16 cellular contexts compared by ENCODE assay signal in genomic region chr3:65493371-65493882, GRCh38.
"Had no signal": no experiment of that assay in that cellular context is flagged by ENCODE, and none has a peak within 500 bp of the region (broad histone marks: within the 10 kb centered on the region; RNA-seq: fewer than 3 reads in every experiment).

No MANE protein-coding gene starts in this region.

- H3K27ac ChIP-seq: esophagus squamous epithelium, thoracic aorta had no signal

- H3K27me3 ChIP-seq: esophagus squamous epithelium had no signal

- FAIRE-seq: endothelial cell of umbilical vein had no signal

- H3K4me3 ChIP-seq: esophagus squamous epithelium, lung, thoracic aorta had no signal

- H3K9me3 ChIP-seq: esophagus squamous epithelium, thoracic aorta had no signal

- H3K27me3 Mint-ChIP-seq: activated CD4-positive, alpha-beta T cell treated with anti-CD3 and anti-CD28 coated beads, Interleukin-2, amount 10 ng/mL, durations not matched to agents 24 days and 14 days; activated CD8-positive, alpha-beta T cell treated with anti-CD3 and anti-CD28 coated beads for 36 hours; activated naive CD8-positive, alpha-beta T cell treated with anti-CD3 and anti-CD28 coated beads for 36 hours; activated T-helper 17 cell treated with anti-CD3 and anti-CD28 coated beads, Interleukin-2, amount 50 U/mL, for 72 hours; natural killer cell treated with Interleukin-12 subunit alpha and Interleukin-12 subunit beta and Interleukin-15 and Interleukin-18, amount 100 ng/mL, for 72 hours; stimulated activated naive B cell treated with anti-CD40 and anti-IgM and Interleukin-4, amounts not matched to agents 10 μg/mL and 1 μg/mL and 100 μg/mL, for 72 hours had no signal

- H3K4me3 Mint-ChIP-seq: activated CD4-positive, alpha-beta T cell treated with anti-CD3 and anti-CD28 coated beads, Interleukin-2, amount 10 ng/mL, durations not matched to agents 24 days and 14 days; activated CD8-positive, alpha-beta T cell treated with anti-CD3 and anti-CD28 coated beads for 36 hours; activated naive CD8-positive, alpha-beta T cell treated with anti-CD3 and anti-CD28 coated beads for 36 hours; activated T-helper 17 cell treated with anti-CD3 and anti-CD28 coated beads, Interleukin-2, amount 50 U/mL, for 72 hours; natural killer cell treated with Interleukin-12 subunit alpha and Interleukin-12 subunit beta and Interleukin-15 and Interleukin-18, amount 100 ng/mL, for 72 hours; stimulated activated naive B cell treated with anti-CD40 and anti-IgM and Interleukin-4, amounts not matched to agents 10 μg/mL and 1 μg/mL and 100 μg/mL, for 72 hours had no signal

- H3K4me1 Mint-ChIP-seq: activated CD4-positive, alpha-beta T cell treated with anti-CD3 and anti-CD28 coated beads, Interleukin-2, amount 10 ng/mL, durations not matched to agents 24 days and 14 days; activated naive CD8-positive, alpha-beta T cell treated with anti-CD3 and anti-CD28 coated beads for 36 hours; activated T-helper 17 cell treated with anti-CD3 and anti-CD28 coated beads, Interleukin-2, amount 50 U/mL, for 72 hours; stimulated activated naive B cell treated with anti-CD40 and anti-IgM and Interleukin-4, amounts not matched to agents 10 μg/mL and 1 μg/mL and 100 μg/mL, for 72 hours had no signal

- H3K9me3 Mint-ChIP-seq: activated CD8-positive, alpha-beta T cell treated with anti-CD3 and anti-CD28 coated beads for 36 hours had no signal

- H3K27ac Mint-ChIP-seq: activated CD4-positive, alpha-beta T cell treated with anti-CD3 and anti-CD28 coated beads, Interleukin-2, amount 10 ng/mL, durations not matched to agents 24 days and 14 days; activated CD8-positive, alpha-beta T cell treated with anti-CD3 and anti-CD28 coated beads for 36 hours; activated naive CD8-positive, alpha-beta T cell treated with anti-CD3 and anti-CD28 coated beads for 36 hours; activated T-helper 17 cell treated with anti-CD3 and anti-CD28 coated beads, Interleukin-2, amount 50 U/mL, for 72 hours; natural killer cell treated with Interleukin-12 subunit alpha and Interleukin-12 subunit beta and Interleukin-15 and Interleukin-18, amount 100 ng/mL, for 72 hours; stimulated activated naive B cell treated with anti-CD40 and anti-IgM and Interleukin-4, amounts not matched to agents 10 μg/mL and 1 μg/mL and 100 μg/mL, for 72 hours had no signal

- ATAC-seq: activated CD8-positive, alpha-beta T cell treated with anti-CD3 and anti-CD28 coated beads for 36 hours; activated T-helper 17 cell treated with anti-CD3 and anti-CD28 coated beads, Interleukin-2, amount 50 U/mL, for 72 hours; natural killer cell treated with Interleukin-12 subunit alpha and Interleukin-12 subunit beta and Interleukin-15 and Interleukin-18, amount 100 ng/mL, for 72 hours; stimulated activated naive B cell treated with anti-CD40 and anti-IgM and Interleukin-4, amounts not matched to agents 10 μg/mL and 1 μg/mL and 100 μg/mL, for 72 hours had no signal

- DNase-seq: activated CD4-positive, alpha-beta T cell treated with anti-CD3 and anti-CD28 coated beads, Interleukin-2, amount 10 ng/mL, durations not matched to agents 24 days and 14 days; activated CD4-positive, CD25-positive, alpha-beta regulatory T cell; activated CD8-positive, alpha-beta T cell treated with anti-CD3 and anti-CD28 coated beads for 36 hours; activated naive CD4-positive, alpha-beta T cell; activated naive CD8-positive, alpha-beta T cell treated with anti-CD3 and anti-CD28 coated beads for 36 hours; activated T-cell treated with anti-CD3 and anti-CD28 coated beads, Interleukin-2, amount 50 U/mL, for 1 hour; amniotic stem cell; effector CD8-positive, alpha-beta T cell; esophagus squamous epithelium; retina; stimulated activated naive B cell treated with anti-CD40 and anti-IgM and Interleukin-4, amounts not matched to agents 10 μg/mL and 1 μg/mL and 100 μg/mL, for 72 hours had no signal

- H3K36me3 Mint-ChIP-seq: activated naive CD8-positive, alpha-beta T cell treated with anti-CD3 and anti-CD28 coated beads for 36 hours; natural killer cell treated with Interleukin-12 subunit alpha and Interleukin-12 subunit beta and Interleukin-15 and Interleukin-18, amount 100 ng/mL, for 72 hours; stimulated activated naive B cell treated with anti-CD40 and anti-IgM and Interleukin-4, amounts not matched to agents 10 μg/mL and 1 μg/mL and 100 μg/mL, for 72 hours had no signal

- H3K36me3 ChIP-seq: thoracic aorta had no signal
